Comparison of ENCODE assay signal across 23 cellular contexts in the genomic region with DNA sequence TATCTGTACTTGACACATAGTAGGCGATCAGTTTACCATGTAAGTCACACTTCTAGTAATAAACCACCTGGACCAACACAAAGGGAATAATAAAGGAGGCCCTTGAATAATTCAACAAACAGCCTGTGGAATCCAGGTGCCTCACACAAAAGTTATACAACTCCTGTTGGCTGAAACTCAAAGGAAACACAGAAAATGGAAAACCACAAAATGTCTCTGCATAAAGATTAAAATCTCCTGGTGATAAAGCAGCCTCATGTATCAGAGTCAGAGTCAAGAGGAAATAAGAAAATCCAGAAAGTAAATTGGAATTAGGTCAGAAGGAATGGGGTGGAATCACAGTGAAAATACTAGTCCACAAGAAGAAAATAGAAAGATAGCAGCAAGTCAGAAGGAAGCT.
"Had no signal": no experiment of that assay in that cellular context is flagged by ENCODE, and none has a peak within 500 bp of the region (broad histone marks: within the 10 kb centered on the region; RNA-seq: fewer than 3 reads in every experiment).

No MANE protein-coding gene starts in this region.

- H3K9me3 Mint-ChIP-seq: nephron, neural progenitor cell had no signal

- DNase-seq: natural killer cell; occipital lobe; ovary; psoas muscle; right cardiac atrium; right lobe of liver; sigmoid colon; small intestine; stimulated activated CD4-positive, alpha-beta T cell treated with anti-CD3 and anti-CD28 coated beads, Interleukin-15, amount 100 ng/mL, for 24 hours; stimulated activated CD4-positive, alpha-beta T cell treated with anti-CD3 and anti-CD28 coated beads, Interleukin-2, amount 100 ng/mL, for 24 hours; stimulated activated CD4-positive, alpha-beta T cell treated with anti-CD3 and anti-CD28 coated beads, Interleukin-2, amount 100 ng/mL, for 48 hours; stimulated activated CD4-positive, alpha-beta T cell treated with anti-CD3 and anti-CD28 coated beads, Interleukin-4, amount 100 ng/mL, for 24 hours; stimulated activated naive B cell treated with anti-CD40 and anti-IgM and Interleukin-4, amounts not matched to agents 10 μg/mL and 1 μg/mL and 100 μg/mL, for 72 hours; stimulated activated naive CD4-positive, alpha-beta T cell treated with Interleukin-2 at 50 U/mL for 16 hours; stomach; thyroid gland; trophoblast cell; upper lobe of left lung had no signal

- H3K4me1 Mint-ChIP-seq: natural killer cell; nephron; stimulated activated naive B cell treated with anti-CD40 and anti-IgM and Interleukin-4, amounts not matched to agents 10 μg/mL and 1 μg/mL and 100 μg/mL, for 72 hours had no signal

- H3K27me3 Mint-ChIP-seq: progenitor cell of endocrine pancreas; stimulated activated naive B cell treated with anti-CD40 and anti-IgM and Interleukin-4, amounts not matched to agents 10 μg/mL and 1 μg/mL and 100 μg/mL, for 72 hours; stimulated activated naive CD8-positive, alpha-beta T cell treated with anti-CD3 and anti-CD28 coated beads, Interleukin-15, Interleukin-2, amounts not matched to agents 100 ng/mL and 50 ng/mL, for 24 hours had no signal

- H3K27ac Mint-ChIP-seq: natural killer cell; nephron; neural progenitor cell; progenitor cell of endocrine pancreas; stimulated activated effector memory CD8-positive, alpha-beta T cell treated with anti-CD3 and anti-CD28 coated beads, Interleukin-12 subunit alpha, Interleukin-12 subunit beta, amount 100 ng/mL, for 72 hours; stimulated activated naive B cell treated with anti-CD40 and anti-IgM and Interleukin-4, amounts not matched to agents 10 μg/mL and 1 μg/mL and 100 μg/mL, for 72 hours; stimulated activated naive CD8-positive, alpha-beta T cell treated with anti-CD3 and anti-CD28 coated beads, Interleukin-15, Interleukin-2, amounts not matched to agents 100 ng/mL and 50 ng/mL, for 24 hours had no signal

- H3K4me3 Mint-ChIP-seq: natural killer cell; nephron; neural progenitor cell; stimulated activated effector memory CD8-positive, alpha-beta T cell treated with anti-CD3 and anti-CD28 coated beads, Interleukin-12 subunit alpha, Interleukin-12 subunit beta, amount 100 ng/mL, for 72 hours; stimulated activated naive B cell treated with anti-CD40 and anti-IgM and Interleukin-4, amounts not matched to agents 10 μg/mL and 1 μg/mL and 100 μg/mL, for 72 hours; stimulated activated naive CD8-positive, alpha-beta T cell treated with anti-CD3 and anti-CD28 coated beads, Interleukin-15, Interleukin-2, amounts not matched to agents 100 ng/mL and 50 ng/mL, for 24 hours had no signal

- H3K36me3 Mint-ChIP-seq: natural killer cell; neural progenitor cell; stimulated activated effector memory CD8-positive, alpha-beta T cell treated with anti-CD3 and anti-CD28 coated beads, Interleukin-12 subunit alpha, Interleukin-12 subunit beta, amount 100 ng/mL, for 72 hours; stimulated activated naive B cell treated with anti-CD40 and anti-IgM and Interleukin-4, amounts not matched to agents 10 μg/mL and 1 μg/mL and 100 μg/mL, for 72 hours had no signal
